In genomic region chr20:35284267-35284991, GRCh38 we compare ENCODE assay signal across 8 cellular contexts.
DNase-seq lines count a peak whose midpoint lies in the region; ATAC-seq, FAIRE-seq and TF ChIP-seq lines count a peak whose summit lies in the region.

Gene EIF6, minus strand, starts transcription at chr20:35284772. Its CDS starts 285 bp downstream, at chr20:35284487.

- H3K27me3 ChIP-seq in OCI-LY1 (ENCODE audit: insufficient read depth, low read length): no peaks in the 10 kb centered on the region

- H3K9me3 ChIP-seq in OCI-LY1 (ENCODE audit: low read length): no peaks in the 10 kb centered on the region

- peak within 1 kb of the TSS; percentile 76; the same call in 1 of the 2 replicates for H2AFZ ChIP-seq in OCI-LY1 (ENCODE audit: low read length)

- TF ChIP-seq CTCF in OCI-LY1 (IDR thresholded peaks at IDR 0.05; ENCODE audit: low read length): no peak

- H3K27ac ChIP-seq in OCI-LY1 (ENCODE audit: low read depth, low read length, poor library complexity, severe bottlenecking): no peak within 1 kb of the TSS

- H3K4me3 ChIP-seq in OCI-LY1 (ENCODE audit: low read depth, low read length, poor library complexity, severe bottlenecking): peak within 1 kb of the TSS; percentile 85

- H3K9me2 ChIP-seq in OCI-LY1 (ENCODE audit: low read depth, low read length): no peaks in the 10 kb centered on the region

- H3K4me2 ChIP-seq in OCI-LY1 (ENCODE audit: low read length): peak within 1 kb of the TSS; percentile 89

- FAIRE-seq in HTR-8/SVneo (lab: Jason Lieb, UNC): no peak

- H3K79me2 ChIP-seq in OCI-LY1 (ENCODE audit: insufficient read depth, low read length): peaks cover 12% of the 10 kb centered on the region

- peak within 1 kb of the TSS; percentile 84 for H3K9ac ChIP-seq in OCI-LY1 (ENCODE audit: low read length)

- peak; percentile 64 for ATAC-seq in GM19372 (IDR thresholded peaks at IDR 0.05; ENCODE audit: low read depth, unreplicated experiment)

- H3F3A ChIP-seq in OCI-LY1 (ENCODE audit: insufficient read depth, low read length): no peaks in the 10 kb centered on the region

- H4K20me1 ChIP-seq in OCI-LY1 (ENCODE audit: insufficient read depth, low read length): no peaks in the 10 kb centered on the region

- H3K36me3 ChIP-seq in OCI-LY1 (ENCODE audit: insufficient read depth, low read length): peaks cover 29% of the 10 kb centered on the region

- DNase-seq in C1 segment of cervical spinal cord (lab: John Stamatoyannopoulos, UW): peak; percentile 18 to 85 (median 60)
- DNase-seq in HTR-8/SVneo (ENCODE audit: insufficient read length, low spot score): peak; percentile 94
- peak; percentile 90 for DNase-seq in activated CD8-positive, alpha-beta memory T cell treated with anti-CD3 and anti-CD28 coated beads, Interleukin-2, amount 50 U/mL, for 48 hours
- peak; percentile 94 for DNase-seq in epidermal melanocyte (ENCODE audit: insufficient read length, low spot score)
- DNase-seq in midbrain (lab: John Stamatoyannopoulos, UW): peak; percentile 69
- peak; percentile 45 to 57 for DNase-seq in stimulated activated CD8-positive, alpha-beta memory T cell treated with anti-CD3 and anti-CD28 coated beads, Interleukin-2, amount 100 ng/mL, for 1 hour (ENCODE audit: low read depth in 2 of 2)

- H3K4me1 ChIP-seq in OCI-LY1 (ENCODE audit: insufficient read depth, low read length, severe bottlenecking): peaks cover 18% of the 10 kb centered on the region
